11 cellular contexts compared by ENCODE assay signal in the genomic region with DNA sequence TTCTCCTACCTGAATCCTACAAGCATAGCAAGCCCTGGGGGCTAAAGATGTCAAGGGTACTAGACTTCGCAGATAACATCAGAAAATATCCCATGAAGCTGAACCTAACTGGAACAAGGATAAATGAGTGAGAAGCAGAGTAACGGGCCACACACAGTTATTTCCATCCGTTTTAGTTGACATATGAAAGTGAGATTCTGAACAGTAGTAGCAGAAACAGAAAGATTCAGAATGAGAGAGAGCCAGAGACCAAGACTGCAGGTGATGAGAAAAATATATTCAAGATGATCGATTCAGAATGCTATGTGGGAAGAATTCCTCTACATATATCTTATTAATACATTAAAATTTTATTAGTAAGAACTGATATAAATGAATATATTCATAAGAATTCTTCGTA.
DNase-seq lines count a peak whose midpoint lies in the region; ATAC-seq and TF ChIP-seq lines count a peak whose summit lies in the region.
"Had no signal": no experiment of that assay in that cellular context is flagged by ENCODE, and none has a peak within 500 bp of the region (broad histone marks: within the 10 kb centered on the region; RNA-seq: fewer than 3 reads in every experiment).

No MANE protein-coding gene starts in this region.

- no peak overlapping the region for H3K27ac Mint-ChIP-seq in activated naive CD8-positive, alpha-beta T cell treated with anti-CD3 and anti-CD28 coated beads for 36 hours

- H3K27me3 Mint-ChIP-seq in activated naive CD8-positive, alpha-beta T cell treated with anti-CD3 and anti-CD28 coated beads for 36 hours, result no peaks in the 10 kb centered on the region

- DNase-seq in GM13976 (ENCODE audit: low spot score) (peak; percentile 43), omental fat pad (ENCODE audit: low spot score) (no peak), foreskin melanocyte (no peak)
- DNase-seq in activated naive CD8-positive, alpha-beta T cell treated with anti-CD3 and anti-CD28 coated beads for 36 hours, result no peak
- no peak for DNase-seq in effector CD4-positive, alpha-beta T cell
- DNase-seq: left cardiac atrium, nephron progenitor cell, upper lobe of right lung had no signal

- in situ Hi-C loops in GM13976 (cut with MboI; ENCODE audit: low sequenced_read_pairs, unreplicated experiment), result no loop called here

- TF ChIP-seq CTCF in GM13976 (IDR thresholded peaks at IDR 0.05; ENCODE audit: borderline replicate concordance, control extremely low read depth, extremely low read depth, insufficient read depth, missing control alignments), result no peak
- TF ChIP-seq CTCF in omental fat pad (IDR thresholded peaks at IDR 0.05), result no peak

- ATAC-seq in GM19328 (IDR thresholded peaks at IDR 0.05; ENCODE audit: unreplicated experiment) (peak; percentile 54), HG02678 (IDR thresholded peaks at IDR 0.05; ENCODE audit: unreplicated experiment) (peak; percentile 80), HG03520 (IDR thresholded peaks at IDR 0.05; ENCODE audit: unreplicated experiment) (peak; percentile 87), omental fat pad (ENCODE audit: low FRiP score) (no peak)
- ATAC-seq: left cardiac atrium, upper lobe of right lung had no signal

- peaks cover 1% of the 10 kb centered on the region for H3K36me3 Mint-ChIP-seq in activated naive CD8-positive, alpha-beta T cell treated with anti-CD3 and anti-CD28 coated beads for 36 hours

- no peak overlapping the region for H3K4me3 Mint-ChIP-seq in activated naive CD8-positive, alpha-beta T cell treated with anti-CD3 and anti-CD28 coated beads for 36 hours
- H3K4me3 Mint-ChIP-seq: nephron progenitor cell had no signal

- H3K4me1 Mint-ChIP-seq in activated naive CD8-positive, alpha-beta T cell treated with anti-CD3 and anti-CD28 coated beads for 36 hours, result peaks cover 17% of the 10 kb centered on the region

- no peaks in the 10 kb centered on the region for H3K9me3 Mint-ChIP-seq in activated naive CD8-positive, alpha-beta T cell treated with anti-CD3 and anti-CD28 coated beads for 36 hours
